15 cellular contexts compared by ENCODE assay signal in genomic region chr11:75495749-75496641, GRCh38. TPM values are rescaled to one million over a fixed set of nuclear protein-coding genes. Genes with fewer than 3 reads are reported as not detected.
DNase-seq lines count a peak whose midpoint lies in the region; ATAC-seq, FAIRE-seq and TF ChIP-seq lines count a peak whose summit lies in the region.
"Had no signal": no experiment of that assay in that cellular context is flagged by ENCODE, and none has a peak within 500 bp of the region (broad histone marks: within the 10 kb centered on the region; RNA-seq: fewer than 3 reads in every experiment).

No MANE protein-coding gene starts in this region.

- peak; percentile 31 for TF ChIP-seq CTCF in GM10266 (IDR thresholded peaks at IDR 0.05; ENCODE audit: control insufficient read depth, insufficient read depth, low read depth, missing control alignments)
- TF ChIP-seq CTCF in GM12878 (IDR thresholded peaks at IDR 0.05 in 2 of 3, conservative IDR thresholded peaks at IDR 0.05 in 1 of 3; ENCODE audit: control insufficient read depth in 2 of 3, extremely low read depth in 1 of 3, insufficient read depth in 1 of 3, low read depth in 3 of 3, low read length in 3 of 3), result peak in 2 of 3 experiments; percentile 6 to 31; a peak in 3 of 6 replicates
- peak; percentile 6 for TF ChIP-seq CTCF in lower lobe of right lung (IDR thresholded peaks at IDR 0.05)

- POLR2A ChIA-PET in GM12878 (lab: Charles Lee), result no interaction called here

- in situ Hi-C loops in GM12878 (cut with MboI), result no loop called here

- TF ChIP-seq EP300 in GM12878 (IDR thresholded peaks at IDR 0.05; ENCODE audit: borderline replicate concordance in 1 of 2, control insufficient read depth in 1 of 2, low read depth in 2 of 2, low read length in 2 of 2), result no peak

- 71% methylated on average over 6 of the region's 6 CpGs for WGBS in GM12878 (ENCODE audit: insufficient coverage, insufficient replicate concordance, low lambda C conversion rate, missing lambda C conversion rate)

- SMC1A ChIA-PET in GM12878 (lab: Charles Lee; ENCODE audit: uncharacterized antibody, unreplicated experiment), result interaction anchor here (2.6 kb wide), 1 partner anchor 27 kb away, joined by 9 read pairs; no protein-coding TSS in a partner anchor

- H3K79me2 ChIP-seq in Karpas-422 (ENCODE audit: low read length) (peaks cover 92% of the 10 kb centered on the region), GM12878 (ENCODE audit: control insufficient read depth, insufficient read depth, low read length) (no peaks in the 10 kb centered on the region)

- BruUV-seq in GM12878 (replicated peaks; lab: Mats Ljungman, UMichigan), result no TSS peak

- RAD21 ChIA-PET in GM12878 (lab: Charles Lee; ENCODE audit: unreplicated experiment), result no interaction called here

- H3K4me2 ChIP-seq in Karpas-422 (ENCODE audit: low read depth, low read length, poor library complexity, severe bottlenecking), result peak overlapping the region; percentile 65
- H3K4me2 ChIP-seq in GM12878 (ENCODE audit: control insufficient read depth, insufficient read depth), result no peak overlapping the region

- CTCF ChIA-PET in GM12878 (lab: Yijun Ruan, JAX), result interaction anchor here (0.8 to 1.8 kb wide), 5 partner anchors 21 to 37 kb away, joined by 3 to 5 read pairs (median 3); no protein-coding TSS in a partner anchor

- H3K9ac ChIP-seq in Karpas-422 (ENCODE audit: low read length) (peak overlapping the region; percentile 64), GM12878 (ENCODE audit: control insufficient read depth, insufficient read depth, low read length) (no peak overlapping the region)

- no peak overlapping the region for H2AFZ ChIP-seq in Karpas-422 (ENCODE audit: low read length)
- H2AFZ ChIP-seq in GM12878 (ENCODE audit: control insufficient read depth, low read depth, low read length), result no peak overlapping the region

- H3K36me3 ChIP-seq in Karpas-422 (ENCODE audit: insufficient read depth, low read length) (no peaks in the 10 kb centered on the region), GM12878 (ENCODE audit: control insufficient read depth in 2 of 2, insufficient read depth in 2 of 2, low read length in 1 of 2) (no peaks in the 10 kb centered on the region), lower lobe of right lung (no peaks in the 10 kb centered on the region)
- H3K36me3 ChIP-seq: ascending aorta had no signal

- TF ChIP-seq RAD21 in GM12878 (IDR thresholded peaks at IDR 0.05; ENCODE audit: insufficient read depth, low read depth, low read length), result no peak

- peak overlapping the region; percentile 22; the same call in 1 of the 2 replicates for H3K4me3 ChIP-seq in Karpas-422 (ENCODE audit: low read length)
- H3K4me3 ChIP-seq in GM12878, result no peak overlapping the region
- no peak overlapping the region for H3K4me3 ChIP-seq in lower lobe of right lung
- H3K4me3 ChIP-seq: ascending aorta had no signal

- H3K27ac ChIP-seq in Karpas-422 (ENCODE audit: low read length) (peak overlapping the region; percentile 99), GM12878 (ENCODE audit: control insufficient read depth, insufficient read depth) (no peak overlapping the region), lower lobe of right lung (no peak overlapping the region)
- H3K27ac ChIP-seq: ascending aorta had no signal

- TF ChIP-seq POLR2A in GM12878 (IDR thresholded peaks at IDR 0.05; ENCODE audit: low read depth, low read length), result no peak

- H3K4me1 ChIP-seq in Karpas-422 (ENCODE audit: low read length) (peaks cover 99% of the 10 kb centered on the region), GM12878 (ENCODE audit: control insufficient read depth, insufficient read depth, low read length) (peaks cover 11% of the 10 kb centered on the region), lower lobe of right lung (peaks cover 17% of the 10 kb centered on the region)

- no peaks in the 10 kb centered on the region; the same call in 1 of the 2 replicates for H4K20me1 ChIP-seq in Karpas-422 (ENCODE audit: insufficient read depth, low read depth, low read length)
- H4K20me1 ChIP-seq in GM12878 (ENCODE audit: control insufficient read depth, insufficient read depth), result no peaks in the 10 kb centered on the region

- intact Hi-C loops in GM12878 (cut with micrococcal nuclease; ENCODE audit: unreplicated experiment) (no loop called here), lower lobe of right lung (cut with DNase I) (no loop called here)

- DNase-seq in GM10266 (ENCODE audit: extremely low spot score) (no peak), Karpas-422 (peak; percentile 60), GM12878 (ENCODE audit: low read depth, low spot score) (no peak), lower lobe of right lung (no peak), LoVo (ENCODE audit: low spot score) (no peak), NCI-H524 (lab: John Stamatoyannopoulos, UW) (no peak)
- DNase-seq: activated CD4-positive, alpha-beta T cell treated with anti-CD3 and anti-CD28 coated beads for 1 hour; CD4-positive, CD25-positive, alpha-beta regulatory T cell; effector CD4-positive, alpha-beta T cell; NCI-H510A treated with DMSO at 0.1 percent for 48 hours; nephron progenitor cell had no signal

- ATAC-seq in GM12878 (no peak), lower lobe of right lung (no peak), HG03521 (IDR thresholded peaks at IDR 0.05; ENCODE audit: unreplicated experiment) (no peak), HG02970 (IDR thresholded peaks at IDR 0.05; ENCODE audit: low FRiP score, unreplicated experiment) (no peak)
- ATAC-seq: left lobe of liver had no signal

- no peak for FAIRE-seq in GM12878 (lab: Jason Lieb, UNC)

- H3K9me3 ChIP-seq in Karpas-422 (ENCODE audit: low read length), result no peaks in the 10 kb centered on the region
- H3K9me3 ChIP-seq in GM12878 (replicated peaks; ENCODE audit: control insufficient read depth, insufficient read depth, low read length), result no peaks in the 10 kb centered on the region
- H3K9me3 ChIP-seq in lower lobe of right lung, result no peaks in the 10 kb centered on the region
- H3K9me3 ChIP-seq: ascending aorta had no signal

- no peaks in the 10 kb centered on the region for H3K9me2 ChIP-seq in Karpas-422 (replicated peaks; ENCODE audit: insufficient read depth, low read length)

- H3K27me3 ChIP-seq in Karpas-422 (ENCODE audit: low read length) (no peaks in the 10 kb centered on the region), GM12878 (replicated peaks in 1 of 2; ENCODE audit: control insufficient read depth in 2 of 2, insufficient read depth in 2 of 2, low read length in 1 of 2) (no peaks in the 10 kb centered on the region), lower lobe of right lung (ENCODE audit: low read depth) (no peaks in the 10 kb centered on the region)
- H3K27me3 ChIP-seq: ascending aorta had no signal

TF ChIP-seq in GM12878, 131 proteins besides CTCF, POLR2A, EP300 and RAD21 (continues in another document):
- TF ChIP-seq CREM (IDR thresholded peaks at IDR 0.05; ENCODE audit: low read depth), result no peak
- no peak for TF ChIP-seq BHLHE40 (IDR thresholded peaks at IDR 0.05; ENCODE audit: borderline replicate concordance in 1 of 2, low read depth in 2 of 2, low read length in 1 of 2)
- TF ChIP-seq GATAD2B (conservative IDR thresholded peaks at IDR 0.05; ENCODE audit: low read depth), result no peak
- no peak for TF ChIP-seq POU2F2 (IDR thresholded peaks at IDR 0.05; ENCODE audit: borderline replicate concordance, low read depth, low read length)
- TF ChIP-seq ZBTB40 (IDR thresholded peaks at IDR 0.05; ENCODE audit: borderline replicate concordance), result no peak
- no peak for TF ChIP-seq POLR2AphosphoS2 (IDR thresholded peaks at IDR 0.05; ENCODE audit: low read depth, low read length)

RNA-seq across cellular contexts. Expression of gene GDPD5, which starts 29.7 kb away (rescaled TPM):
- 137 and 237 TPM in 2 replicates for total RNA-seq in Karpas-422 (2014; rRNA removed; shearing (Covaris generic); ENCODE audit: low replicate concordance)
- 50.1 and 57.7 TPM in 2 replicates for total RNA-seq in GM12878 (2013; cell fraction: nucleolus; rRNA removed)
- 12.3 and 13.7 TPM in 2 replicates for total RNA-seq in GM12878 (2014; rRNA removed)
- 6.2 and 6.3 TPM in 2 replicates for total RNA-seq in GM12878 (2014; rRNA removed; fragmentation: Illumina TruSeq; extraction: Trizol)
- total RNA-seq in GM12878 (2021), result 22.9 and 30.0 TPM in 2 replicates
- 3.3 TPM for polyA plus RNA-seq in GM12878 (2011; ENCODE audit: low read depth)
- 3.5 and 8.0 TPM in 2 replicates for polyA plus RNA-seq in GM12878 (2011; rRNA removed)
- 6.5 and 7.7 TPM in 2 replicates for polyA plus RNA-seq in GM12878 (2011; cell fraction: cytosol; rRNA removed)
- 76.3 and 76.9 TPM in 2 replicates for polyA plus RNA-seq in GM12878 (2011; cell fraction: nucleus; rRNA removed)
- polyA plus RNA-seq in GM12878 (2012), result 8.5 and 11.5 TPM in 2 replicates
- 2.5 and 7.3 TPM in 2 replicates for polyA plus RNA-seq in GM12878 (2014; fragmentation: Illumina TruSeq; extraction: Trizol)
- under 1 TPM; 0.10 to 0.80 TPM for polyA plus RNA-seq in GM12878 (2014; fragmentation: Nextera tagmentation; extraction: Ambion mirVana)
- polyA plus RNA-seq in GM12878 (2014; rRNA removed), result 20.2 and 21.9 TPM in 2 replicates
- polyA plus RNA-seq in GM12878 (2016; fragmentation: Nextera tagmentation; extraction: Ambion mirVana), result 1 to 10 TPM; 1.9 to 4.2 TPM
- 6.4 and 13.3 TPM in 2 replicates for polyA minus RNA-seq in GM12878 (2011; rRNA and poly(A)+ RNA removed)
- 5.7 and 9.9 TPM in 2 replicates for polyA minus RNA-seq in GM12878 (2011; cell fraction: cytosol; rRNA and poly(A)+ RNA removed)
- 12.2 and 21.5 TPM in 2 replicates for polyA minus RNA-seq in GM12878 (2011; cell fraction: nucleus; rRNA and poly(A)+ RNA removed)
- 15.8 TPM for total RNA-seq in lower lobe of right lung
